ENCODE assay signal across 7 cellular contexts in genomic region chr17:1713160-1713877, GRCh38. TPM values are rescaled to one million over a fixed set of nuclear protein-coding genes. Genes with fewer than 3 reads are reported as not detected.
DNase-seq lines count a peak whose midpoint lies in the region; ATAC-seq and TF ChIP-seq lines count a peak whose summit lies in the region.
"Had no signal": no experiment of that assay in that cellular context is flagged by ENCODE, and none has a peak within 500 bp of the region (broad histone marks: within the 10 kb centered on the region; RNA-seq: fewer than 3 reads in every experiment).

No MANE protein-coding gene starts in this region.

- H3K9me3 Mint-ChIP-seq in GM23338 (no peaks in the 10 kb centered on the region), osteocyte (ENCODE audit: unreplicated experiment) (no peaks in the 10 kb centered on the region)
- H3K9me3 Mint-ChIP-seq: activated B cell treated with CpG ODN at 0.5 μM for 24 hours had no signal

- peak overlapping the region; percentile 83; the same call in 1 of the 2 replicates for H3K4me3 ChIP-seq in GM23338
- H3K4me3 ChIP-seq in choroid plexus epithelial cell (ENCODE audit: low read depth, low read length), result peak overlapping the region; percentile 94

- ATAC-seq in GM23338, result no peak
- no peak for ATAC-seq in HG03280 (IDR thresholded peaks at IDR 0.05; ENCODE audit: unreplicated experiment)

- H3K36me3 ChIP-seq in GM23338 (ENCODE audit: insufficient read depth), result no peaks in the 10 kb centered on the region

- H3K36me3 Mint-ChIP-seq in GM23338 (ENCODE audit: low read depth) (peaks cover 14% of the 10 kb centered on the region; the same call in 2 of the 3 replicates), osteocyte (ENCODE audit: unreplicated experiment) (peaks cover 17% of the 10 kb centered on the region)

- H3K4me3 Mint-ChIP-seq in GM23338 (peak overlapping the region; percentile 94), osteocyte (ENCODE audit: unreplicated experiment) (peak overlapping the region; percentile 94)

- H3K4me1 Mint-ChIP-seq in GM23338 (peaks cover 35% of the 10 kb centered on the region), osteocyte (ENCODE audit: unreplicated experiment) (peaks cover 55% of the 10 kb centered on the region)

- H3F3A ChIP-seq in GM23338 (replicated peaks; ENCODE audit: low read depth), result peaks cover 1% of the 10 kb centered on the region; the same call in 1 of the 2 replicates

- H3K27me3 Mint-ChIP-seq in GM23338 (ENCODE audit: insufficient read depth, low read depth, poor library complexity) (peaks cover 40% of the 10 kb centered on the region), osteocyte (ENCODE audit: unreplicated experiment) (no peaks in the 10 kb centered on the region)

- TF ChIP-seq CTCF in GM23338 (conservative IDR thresholded peaks at IDR 0.05; ENCODE audit: low read depth in 2 of 2), result no peak
- no peak for TF ChIP-seq CTCF in choroid plexus epithelial cell (conservative IDR thresholded peaks at IDR 0.05; ENCODE audit: low read depth, low read length)
- no peak for TF ChIP-seq CTCF in osteocyte (IDR thresholded peaks at IDR 0.05)

- peaks cover 7% of the 10 kb centered on the region; the same call in 1 of the 2 replicates for H3K27me3 ChIP-seq in GM23338 (ENCODE audit: insufficient read depth)

- peak overlapping the region; percentile 99 for H3K4me2 ChIP-seq in GM23338

- H3K27ac ChIP-seq in GM23338 (ENCODE audit: low read depth), result no peak overlapping the region

- H3K4me1 ChIP-seq in GM23338 (ENCODE audit: insufficient read depth), result peaks cover 19% of the 10 kb centered on the region

- no peak for DNase-seq in GM23338 (ENCODE audit: low spot score)
- DNase-seq in choroid plexus epithelial cell (ENCODE audit: low read depth), result no peak
- no peak for DNase-seq in osteocyte (ENCODE audit: extremely low spot score, unreplicated experiment)
- no peak for DNase-seq in NCI-H2196 (lab: John Stamatoyannopoulos, UW; ENCODE audit: unreplicated experiment)
- no peak for DNase-seq in KG1 (lab: John Stamatoyannopoulos, UW)
- DNase-seq: activated B cell treated with CpG ODN at 0.5 μM for 24 hours had no signal

- H4K20me1 ChIP-seq in GM23338 (replicated peaks; ENCODE audit: insufficient read depth), result no peaks in the 10 kb centered on the region

- H2AFZ ChIP-seq in GM23338, result no peak overlapping the region

- H3K27ac Mint-ChIP-seq in GM23338, result peak overlapping the region; percentile 84; the same call in 1 of the 2 replicates
- peak overlapping the region; percentile 97 for H3K27ac Mint-ChIP-seq in osteocyte (ENCODE audit: unreplicated experiment)
- H3K27ac Mint-ChIP-seq: activated B cell treated with CpG ODN at 0.5 μM for 24 hours had no signal

- no peaks in the 10 kb centered on the region for H3K79me2 ChIP-seq in GM23338 (replicated peaks; ENCODE audit: insufficient read depth)

- H3K9me2 ChIP-seq in GM23338 (ENCODE audit: insufficient read depth), result no peaks in the 10 kb centered on the region

TF ChIP-seq in GM23338, 12 proteins besides CTCF, POLR2A, EP300 and RAD21:
- TF ChIP-seq EZH2phosphoT487 (IDR thresholded peaks at IDR 0.05; ENCODE audit: unreplicated experiment) (no peak), EZH2 (IDR thresholded peaks at IDR 0.05; ENCODE audit: low read depth, unreplicated experiment) (no peak), REST (IDR thresholded peaks at IDR 0.05; ENCODE audit: unreplicated experiment) (no peak), POLR2AphosphoS5 (IDR thresholded peaks at IDR 0.05; ENCODE audit: low read depth) (no peak)
- TF ChIP-seq, protein P1, sequence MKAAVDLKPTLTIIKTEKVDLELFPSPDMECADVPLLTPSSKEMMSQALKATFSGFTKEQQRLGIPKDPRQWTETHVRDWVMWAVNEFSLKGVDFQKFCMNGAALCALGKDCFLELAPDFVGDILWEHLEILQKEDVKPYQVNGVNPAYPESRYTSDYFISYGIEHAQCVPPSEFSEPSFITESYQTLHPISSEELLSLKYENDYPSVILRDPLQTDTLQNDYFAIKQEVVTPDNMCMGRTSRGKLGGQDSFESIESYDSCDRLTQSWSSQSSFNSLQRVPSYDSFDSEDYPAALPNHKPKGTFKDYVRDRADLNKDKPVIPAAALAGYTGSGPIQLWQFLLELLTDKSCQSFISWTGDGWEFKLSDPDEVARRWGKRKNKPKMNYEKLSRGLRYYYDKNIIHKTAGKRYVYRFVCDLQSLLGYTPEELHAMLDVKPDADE (IDR thresholded peaks at IDR 0.05), result no peak

RNA-seq across cellular contexts. Expression of gene TLCD2, which starts 3.1 kb away (rescaled TPM):
- total RNA-seq in GM23338 (2014; rRNA removed; shearing (Covaris generic)), result 0.58 and 1.4 TPM in 2 replicates
- 0.64 and 0.70 TPM in 2 replicates for polyA plus RNA-seq in GM23338 (2016; fragmentation: Nextera tagmentation; extraction: Ambion mirVana)
- 4.2 and 4.7 TPM in 2 replicates for total RNA-seq in osteocyte

RNA-seq across cellular contexts. Expression of gene WDR81, which starts 11.2 kb away (rescaled TPM):
- total RNA-seq in GM23338 (2014; rRNA removed; shearing (Covaris generic)), result 14.5 and 17.6 TPM in 2 replicates
- polyA plus RNA-seq in GM23338 (2016; fragmentation: Nextera tagmentation; extraction: Ambion mirVana), result 3.5 and 3.7 TPM in 2 replicates
- 30.8 and 33.3 TPM in 2 replicates for total RNA-seq in osteocyte

RNA-seq across cellular contexts. Expression of gene PRPF8, which starts 28.7 kb away (rescaled TPM):
- 231 and 246 TPM in 2 replicates for total RNA-seq in GM23338 (2014; rRNA removed; shearing (Covaris generic))
- polyA plus RNA-seq in GM23338 (2016; fragmentation: Nextera tagmentation; extraction: Ambion mirVana), result 175 and 178 TPM in 2 replicates
- 238 and 262 TPM in 2 replicates for total RNA-seq in osteocyte

RNA-seq across cellular contexts. Expression of gene SERPINF2, which starts 29.4 kb away (rescaled TPM):
- 0.47 and 0.66 TPM in 2 replicates for total RNA-seq in GM23338 (2014; rRNA removed; shearing (Covaris generic))
- polyA plus RNA-seq in GM23338 (2016; fragmentation: Nextera tagmentation; extraction: Ambion mirVana), result 1.2 and 1.5 TPM in 2 replicates
- 0.38 and 0.50 TPM in 2 replicates for total RNA-seq in osteocyte

RNA-seq across cellular contexts. Expression of gene SERPINF1, which starts 48.5 kb away (rescaled TPM):
- 40.7 and 41.4 TPM in 2 replicates for total RNA-seq in GM23338 (2014; rRNA removed; shearing (Covaris generic))
- polyA plus RNA-seq in GM23338 (2016; fragmentation: Nextera tagmentation; extraction: Ambion mirVana), result 22.1 and 24.4 TPM in 2 replicates
- total RNA-seq in osteocyte, result 164 and 175 TPM in 2 replicates
